Comparison of ENCODE assay signal across 8 cellular contexts in genomic region chr1:120354618-120355184, GRCh38.
DNase-seq lines count a peak whose midpoint lies in the region; ATAC-seq and TF ChIP-seq lines count a peak whose summit lies in the region.
"Not testable (repeated sequence)": the region's sequence is repeated elsewhere in the genome, so short reads cannot be mapped to it uniquely, and the experiment has no call there.

No MANE protein-coding gene starts in this region.

- not testable (repeated sequence) for H3K9me2 ChIP-seq in OCI-LY7 (ENCODE audit: insufficient read depth, low read length)

- POLR2A ChIA-PET in OCI-LY7 (lab: Charles Lee): not testable (repeated sequence)

- not testable (repeated sequence) for H3K79me2 ChIP-seq in OCI-LY7 (ENCODE audit: insufficient read depth, low read depth, low read length)

- TF ChIP-seq CTCF in AG09319 (IDR thresholded peaks at IDR 0.05; ENCODE audit: low read depth, low read length); OCI-LY7 (conservative IDR thresholded peaks at IDR 0.05; ENCODE audit: low read length); kidney epithelial cell (IDR thresholded peaks at IDR 0.05; ENCODE audit: insufficient read depth, low read length, poor library complexity, severe bottlenecking); gastrocnemius medialis (IDR thresholded peaks at IDR 0.05 in 4 of 5, conservative IDR thresholded peaks at IDR 0.05 in 1 of 5): not testable (repeated sequence)

- WGBS in ectodermal cell, 2 experiments: 52 to 56% methylated on average over 7 to 10 of the region's 30 CpGs

- H3K4me3 ChIP-seq in OCI-LY7 (ENCODE audit: low read depth, low read length, poor library complexity, severe bottlenecking) (peak overlapping the region; percentile 50), kidney epithelial cell (ENCODE audit: low read depth, low read length) (peak overlapping the region; percentile 32), gastrocnemius medialis (peak overlapping the region in 3 of 4 donors; percentile 37 to 44 (median 39))
- not testable (repeated sequence) for H3K4me3 ChIP-seq in ectodermal cell (ENCODE audit: insufficient read depth, low read depth, low read length)

- 0 out of 2 replicates have a peak overlapping the region, but pooled peaks have one; percentile 26 for H3K4me2 ChIP-seq in OCI-LY7 (ENCODE audit: low read length)

- H3K9me3 ChIP-seq in OCI-LY7 (ENCODE audit: low read length); ectodermal cell (ENCODE audit: control insufficient read depth, low read length); gastrocnemius medialis: not testable (repeated sequence)

- not testable (repeated sequence) for H3K27ac ChIP-seq in OCI-LY7 (ENCODE audit: low read depth, low read length, poor library complexity, severe bottlenecking)
- peak overlapping the region; percentile 69 for H3K27ac ChIP-seq in ectodermal cell (ENCODE audit: insufficient read depth, low read depth, low read length, poor library complexity, severe bottlenecking)
- peak overlapping the region; percentile 69 to 78 (median 72) for H3K27ac ChIP-seq in gastrocnemius medialis

- BruUV-seq in OCI-LY7 (replicated peaks; lab: Mats Ljungman, UMichigan): not testable (repeated sequence)

- DNase-seq in AG09319 (ENCODE audit: extremely low read depth, low read depth) (peak; percentile 5), OCI-LY7 (ENCODE audit: low spot score) (peak; percentile 58), activated T-cell treated with anti-CD3 and anti-CD28 coated beads for 48 hours (ENCODE audit: low read depth) (peak; percentile 10), gastrocnemius medialis (peak; percentile 56 to 81)
- not testable (repeated sequence) for DNase-seq in kidney epithelial cell (ENCODE audit: low read depth)

- H4K20me1 ChIP-seq in OCI-LY7 (ENCODE audit: insufficient read depth, low read length): not testable (repeated sequence)

- not testable (repeated sequence) for TF ChIP-seq POLR2A in gastrocnemius medialis (IDR thresholded peaks at IDR 0.05)

- ATAC-seq in GM19035 (IDR thresholded peaks at IDR 0.05; ENCODE audit: unreplicated experiment): peak; percentile 90
- peak; percentile 76 for ATAC-seq in HG03103 (IDR thresholded peaks at IDR 0.05; ENCODE audit: low read depth, unreplicated experiment)
- ATAC-seq in gastrocnemius medialis: peak; percentile 94 to 97

- not testable (repeated sequence) for H3K27me3 ChIP-seq in ectodermal cell (ENCODE audit: control insufficient read depth, insufficient read depth, low read length, poor library complexity, severe bottlenecking); kidney epithelial cell (ENCODE audit: control insufficient read depth, insufficient read depth, low read length); gastrocnemius medialis

- in situ Hi-C loops in gastrocnemius medialis (cut with MboI; ENCODE audit: low sequenced_read_pairs in 4 of 4): not testable (repeated sequence)

- H2AFZ ChIP-seq in OCI-LY7 (ENCODE audit: low read length): not testable (repeated sequence)

- intact Hi-C loops in OCI-LY7 (cut with micrococcal nuclease; ENCODE audit: unreplicated experiment); gastrocnemius medialis (cut with DNase I; ENCODE audit: low total_unique reads): not testable (repeated sequence)

- H3K4me1 ChIP-seq in OCI-LY7 (ENCODE audit: insufficient read depth, low read length, poor library complexity, severe bottlenecking); ectodermal cell (ENCODE audit: control insufficient read depth, insufficient read depth, low read length); gastrocnemius medialis: not testable (repeated sequence)

- CTCF ChIA-PET in OCI-LY7 (lab: Charles Lee; ENCODE audit: unreplicated experiment): not testable (repeated sequence)

- H3K36me3 ChIP-seq in OCI-LY7 (ENCODE audit: insufficient read depth, low read length); ectodermal cell (ENCODE audit: control insufficient read depth, insufficient read depth, low read length); kidney epithelial cell (ENCODE audit: control insufficient read depth, insufficient read depth, low read length); gastrocnemius medialis: not testable (repeated sequence)
